Comparison of ENCODE assay signal across 8 cellular contexts in genomic region chr12:122366685-122367475, GRCh38. TPM values are rescaled to one million over a fixed set of nuclear protein-coding genes. Genes with fewer than 3 reads are reported as not detected.
A peak's percentile ranks its signal among the peaks of the same experiment; 100 is the strongest.
DNase-seq lines count a peak whose midpoint lies in the region; ATAC-seq, FAIRE-seq and TF ChIP-seq lines count a peak whose summit lies in the region.

No MANE protein-coding gene starts in this region.

- intact Hi-C loops in mammary epithelial cell (cut with micrococcal nuclease) (no loop called here), upper lobe of right lung (cut with DNase I) (no loop called here), kidney (cut with DNase I) (no loop called here)

- no peak for FAIRE-seq in kidney (lab: Jason Lieb, UNC)

- H2AFZ ChIP-seq in mammary epithelial cell (ENCODE audit: low read depth, low read length), result peak overlapping the region; percentile 52

- no peaks in the 10 kb centered on the region for H4K20me1 ChIP-seq in mammary epithelial cell (ENCODE audit: insufficient read depth, low read length)

- 0% methylated on average over 3 of the region's 3 CpGs for WGBS in mammary epithelial cell (ENCODE audit: low coverage, missing lambda C conversion rate)

- DNase-seq in CD1c-positive myeloid dendritic cell (ENCODE audit: extremely low spot score) (peak; percentile 10), LHCN-M2 (ENCODE audit: low read depth) (peak; percentile 94), mammary epithelial cell (peak; percentile 85), left lobe of liver (ENCODE audit: low spot score) (no peak), upper lobe of right lung (no peak), kidney (no peak), NCI-H526 treated with DMSO at 0.1 percent for 48 hours (lab: John Stamatoyannopoulos, UW) (no peak), occipital lobe (lab: John Stamatoyannopoulos, UW) (no peak)

- CTCF ChIA-PET in mammary epithelial cell (lab: Charles Lee; ENCODE audit: low non-redundant PET), result no interaction called here

- in situ Hi-C loops in mammary epithelial cell (cut with MboI; ENCODE audit: low sequenced_read_pairs in 2 of 2), result no loop called here

- H3K4me1 ChIP-seq in mammary epithelial cell (ENCODE audit: insufficient read depth, low read length) (peaks cover 20% of the 10 kb centered on the region), upper lobe of right lung (peaks cover 31% of the 10 kb centered on the region), kidney (ENCODE audit: control insufficient read depth in 1 of 2, insufficient read depth in 1 of 2, low read depth in 1 of 2, low read length in 2 of 2) (peaks cover 2 to 3% of the 10 kb centered on the region in 2 donors)

- H3K27ac ChIP-seq in mammary epithelial cell (ENCODE audit: insufficient read depth, low read depth, low read length), result peak overlapping the region; percentile 76
- peak overlapping the region; percentile 43 for H3K27ac ChIP-seq in upper lobe of right lung
- no peak overlapping the region for H3K27ac ChIP-seq in kidney (ENCODE audit: low read depth in 2 of 2, low read length in 2 of 2)

- TF ChIP-seq CTCF in mammary epithelial cell (conservative IDR thresholded peaks at IDR 0.05 in 1 of 2, IDR thresholded peaks at IDR 0.05 in 1 of 2; ENCODE audit: extremely low read depth in 1 of 2, insufficient read depth in 1 of 2, low read depth in 1 of 2, low read length in 2 of 2) (no peak), upper lobe of right lung (IDR thresholded peaks at IDR 0.05) (no peak), kidney (IDR thresholded peaks at IDR 0.05; ENCODE audit: borderline replicate concordance, extremely low read depth, insufficient read depth) (no peak)

- H3K27me3 ChIP-seq in mammary epithelial cell (ENCODE audit: insufficient read depth, low read length) (no peaks in the 10 kb centered on the region), upper lobe of right lung (no peaks in the 10 kb centered on the region)

- H3K9me3 ChIP-seq in mammary epithelial cell (replicated peaks; ENCODE audit: insufficient read depth, low read length) (no peaks in the 10 kb centered on the region), upper lobe of right lung (no peaks in the 10 kb centered on the region), kidney (ENCODE audit: control insufficient read depth in 1 of 2, low read length in 2 of 2) (no peaks in the 10 kb centered on the region)

- ATAC-seq in left lobe of liver (peak; percentile 59), upper lobe of right lung (peak; percentile 79)

- dilution Hi-C loops in mammary epithelial cell (cut with HindIII; ENCODE audit: low sequenced_read_pairs), result no loop called here

- BruUV-seq in mammary epithelial cell (replicated peaks; lab: Mats Ljungman, UMichigan), result TSS peak; percentile 86

- H3K79me2 ChIP-seq in mammary epithelial cell (ENCODE audit: insufficient read depth, low read length), result peaks cover 69% of the 10 kb centered on the region

- H3K36me3 ChIP-seq in mammary epithelial cell (ENCODE audit: insufficient read depth, low read length), result peaks cover 6% of the 10 kb centered on the region
- peaks cover 22% of the 10 kb centered on the region for H3K36me3 ChIP-seq in upper lobe of right lung
- H3K36me3 ChIP-seq in kidney (ENCODE audit: control insufficient read depth in 1 of 2, insufficient read depth in 2 of 2, low read length in 2 of 2), result peaks cover 5 to 6% of the 10 kb centered on the region in 2 donors

- H3K4me2 ChIP-seq in mammary epithelial cell (ENCODE audit: insufficient read depth, low read depth, low read length), result peak overlapping the region; percentile 37

- H3K9ac ChIP-seq in mammary epithelial cell (ENCODE audit: insufficient read depth, low read length) (no peak overlapping the region), kidney (ENCODE audit: low read length in 2 of 2) (no peak overlapping the region)

- H3K4me3 ChIP-seq in mammary epithelial cell (replicated peaks in 1 of 3; ENCODE audit: insufficient read depth in 1 of 3, low read depth in 2 of 3, low read length in 3 of 3) (no peak overlapping the region), upper lobe of right lung (no peak overlapping the region), kidney (ENCODE audit: low read length in 2 of 2) (no peak overlapping the region)

RNA-seq across cellular contexts. Expression of gene CLIP1, which starts 55.6 kb away (rescaled TPM):
- total RNA-seq in LHCN-M2 (2014; rRNA removed), result 35.1 and 38.3 TPM in 2 replicates
- polyA plus RNA-seq in LHCN-M2 (2012), result 14.6 TPM
- 10 to 100 TPM; 86.1 to 97.4 TPM for total RNA-seq in mammary epithelial cell
- 38.0 TPM for polyA plus RNA-seq in mammary epithelial cell
- 72.3 TPM for polyA minus RNA-seq in mammary epithelial cell
- total RNA-seq in left lobe of liver, result 38.9 TPM
- 108 TPM for total RNA-seq in upper lobe of right lung
- 85.3 TPM for total RNA-seq in kidney
- 14.5 TPM for polyA plus RNA-seq in kidney (ENCODE audit: insufficient read depth, low read depth, low replicate concordance)
- 73.5 TPM for total RNA-seq in occipital lobe

Comparison
In these comparisons a context has a peak if more than half of its experiments do, and no peak if none do; other contexts are left out.
1. DNase-seq: peak in CD1c-positive myeloid dendritic cell (single experiment), LHCN-M2 (single experiment) and mammary epithelial cell (single experiment); none in left lobe of liver (single experiment), upper lobe of right lung (single experiment), kidney (single experiment), NCI-H526 treated with DMSO at 0.1 percent for 48 hours (single experiment) and occipital lobe (single experiment).
2. H3K27ac ChIP-seq: peak in mammary epithelial cell (single experiment) and upper lobe of right lung (single experiment); none in kidney (0 of 2).